ENCODE assay signal across 8 cellular contexts in the genomic region with DNA sequence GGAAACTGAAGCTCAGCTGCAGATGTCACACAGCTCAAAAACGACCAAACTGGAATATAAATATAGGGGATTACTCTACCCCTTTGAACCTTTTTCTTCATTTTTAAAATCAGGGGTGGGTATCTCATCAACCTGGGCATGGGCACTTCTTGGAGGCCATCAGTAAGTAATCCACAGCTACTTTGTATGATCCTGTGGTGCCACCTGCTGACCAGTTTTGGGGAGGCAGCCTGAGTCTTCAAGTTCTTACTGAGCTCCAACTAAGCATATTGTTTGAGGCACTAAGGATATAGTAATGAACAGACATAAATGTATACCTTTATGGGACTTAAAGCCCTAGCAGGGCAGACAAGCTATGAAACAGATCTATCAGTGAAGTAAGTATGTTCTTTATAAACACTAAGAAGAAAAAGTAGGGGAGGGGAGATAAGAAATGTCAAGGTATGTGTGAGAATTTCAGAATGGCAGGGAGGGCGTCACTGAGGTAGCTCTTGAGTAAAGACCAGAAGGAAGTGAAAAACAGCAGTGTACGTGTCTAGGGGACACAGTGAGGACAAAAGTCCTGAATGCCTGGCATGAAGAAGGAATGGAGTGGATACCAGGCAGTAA. TPM values are rescaled to one million over a fixed set of nuclear protein-coding genes. Genes with fewer than 3 reads are reported as not detected.
DNase-seq lines count a peak whose midpoint lies in the region; ATAC-seq and TF ChIP-seq lines count a peak whose summit lies in the region.

No MANE protein-coding gene starts in this region.

- H3K36me3 ChIP-seq in effector memory CD4-positive, alpha-beta T cell (ENCODE audit: control insufficient read depth, insufficient read depth, low read length), result no peaks in the 10 kb centered on the region

- no peak overlapping the region for H3K27ac ChIP-seq in effector memory CD4-positive, alpha-beta T cell (ENCODE audit: insufficient read depth, low read length, poor library complexity, severe bottlenecking)

- H3K4me3 ChIP-seq in effector memory CD4-positive, alpha-beta T cell (ENCODE audit: insufficient read depth, low read depth, low read length, poor library complexity, severe bottlenecking), result no peak overlapping the region

- H3K27ac Mint-ChIP-seq in activated CD8-positive, alpha-beta T cell treated with anti-CD3 and anti-CD28 coated beads for 36 hours, result no peak overlapping the region

- POLR2A ChIA-PET in activated CD8-positive, alpha-beta T cell treated with anti-CD3 and anti-CD28 coated beads for 36 hours (lab: Charles Lee), result interaction anchor here (1.1 to 1.4 kb wide), 2 partner anchors 31 to 82 kb away, joined by 3 read pairs; no protein-coding TSS in a partner anchor

- no peaks in the 10 kb centered on the region for H3K27me3 ChIP-seq in effector memory CD4-positive, alpha-beta T cell (replicated peaks; ENCODE audit: control insufficient read depth, insufficient read depth, low read length, poor library complexity, severe bottlenecking)

- H3K27me3 Mint-ChIP-seq in activated CD8-positive, alpha-beta T cell treated with anti-CD3 and anti-CD28 coated beads for 36 hours, result no peaks in the 10 kb centered on the region

- intact Hi-C loops in activated CD8-positive, alpha-beta T cell treated with anti-CD3 and anti-CD28 coated beads for 36 hours (cut with micrococcal nuclease), result loop anchor here (2.0 to 10.0 kb wide), 2 partner anchors 93 to 205 kb away; no protein-coding TSS in a partner anchor

- peak; percentile 74 for TF ChIP-seq CTCF in activated CD8-positive, alpha-beta T cell treated with anti-CD3 and anti-CD28 coated beads for 36 hours (IDR thresholded peaks at IDR 0.05)

- H3K4me3 Mint-ChIP-seq in activated CD8-positive, alpha-beta T cell treated with anti-CD3 and anti-CD28 coated beads for 36 hours, result no peak overlapping the region

- no peaks in the 10 kb centered on the region for H3K9me3 Mint-ChIP-seq in activated CD8-positive, alpha-beta T cell treated with anti-CD3 and anti-CD28 coated beads for 36 hours

- no peaks in the 10 kb centered on the region for H3K9me3 ChIP-seq in effector memory CD4-positive, alpha-beta T cell (ENCODE audit: control insufficient read depth, low read length)

- no peaks in the 10 kb centered on the region for H3K4me1 ChIP-seq in effector memory CD4-positive, alpha-beta T cell (ENCODE audit: control insufficient read depth, insufficient read depth, low read length, poor library complexity, severe bottlenecking)

- H3K4me1 Mint-ChIP-seq in activated CD8-positive, alpha-beta T cell treated with anti-CD3 and anti-CD28 coated beads for 36 hours (ENCODE audit: low read depth), result no peaks in the 10 kb centered on the region

- CTCF ChIA-PET in activated CD8-positive, alpha-beta T cell treated with anti-CD3 and anti-CD28 coated beads for 36 hours (lab: Charles Lee), result interaction anchor here (0.6 to 7.4 kb wide), 52 partner anchors 9 to 495 kb away, joined by 3 to 161 read pairs (median 4); a partner anchor contains a TSS

- H3K36me3 Mint-ChIP-seq in activated CD8-positive, alpha-beta T cell treated with anti-CD3 and anti-CD28 coated beads for 36 hours (ENCODE audit: low read depth), result no peaks in the 10 kb centered on the region

- DNase-seq in ELF-1 (ENCODE audit: low read depth, low spot score), result peak; percentile 75
- DNase-seq in HCEC 1CT, result peak; percentile 60
- DNase-seq in NCI-H2227 treated with DMSO at 0.1 percent for 48 hours (lab: John Stamatoyannopoulos, UW), result peak; percentile 74
- peak; percentile 88 for DNase-seq in activated CD8-positive, alpha-beta T cell treated with anti-CD3 and anti-CD28 coated beads for 36 hours
- DNase-seq in effector memory CD4-positive, alpha-beta T cell, result peak; percentile 31 to 60 (median 41)
- peak; percentile 81 for DNase-seq in mesenteric fat pad (ENCODE audit: low spot score)
- peak; percentile 87 for DNase-seq in stimulated activated CD8-positive, alpha-beta memory T cell treated with anti-CD3 and anti-CD28 coated beads, Interleukin-4, amount 100 ng/mL, for 48 hours

- peak; percentile 69 for ATAC-seq in activated CD8-positive, alpha-beta T cell treated with anti-CD3 and anti-CD28 coated beads for 36 hours
- no peak for ATAC-seq in GM19324 (IDR thresholded peaks at IDR 0.05; ENCODE audit: low FRiP score, unreplicated experiment)

RNA-seq across cellular contexts. Expression of a gene that starts 18.4 kb away (rescaled TPM):
- under 1 TPM; 0.05 to 0.16 TPM for total RNA-seq in activated CD8-positive, alpha-beta T cell treated with anti-CD3 and anti-CD28 coated beads for 36 hours
- 5.9 TPM for total RNA-seq in mesenteric fat pad
